In the genomic region with DNA sequence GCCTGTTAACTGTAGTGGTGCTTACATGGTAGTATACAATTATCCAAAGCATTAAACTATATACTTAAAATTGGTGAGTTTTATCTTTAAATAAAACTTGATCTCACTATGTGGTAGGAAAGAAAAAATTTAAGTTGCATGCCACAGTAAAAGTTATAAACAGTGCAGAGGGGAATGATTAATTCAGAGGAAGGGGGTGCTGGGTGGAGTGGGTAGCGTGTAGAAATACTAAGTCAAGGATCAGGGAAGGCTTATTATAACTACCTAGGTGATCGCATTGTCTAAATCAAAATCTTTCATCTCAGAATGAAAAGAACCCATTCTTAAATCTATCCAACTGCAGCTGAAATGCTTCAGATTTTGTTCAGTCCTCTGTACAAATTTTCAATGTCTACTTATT, we compare ENCODE assay signal across 20 cellular contexts.
A peak's percentile ranks its signal among the peaks of the same experiment; 100 is the strongest.
DNase-seq lines count a peak whose midpoint lies in the region; ATAC-seq, FAIRE-seq and TF ChIP-seq lines count a peak whose summit lies in the region.
"Had no signal": no experiment of that assay in that cellular context is flagged by ENCODE, and none has a peak within 500 bp of the region (broad histone marks: within the 10 kb centered on the region; RNA-seq: fewer than 3 reads in every experiment).

No MANE protein-coding gene starts in this region.

- TF ChIP-seq POLR2A in A549 (IDR thresholded peaks at IDR 0.05; ENCODE audit: low read length), result no peak

- no peak overlapping the region for H3K9ac ChIP-seq in mesenchymal stem cell (ENCODE audit: low read length)

- H3K18ac ChIP-seq in mesenchymal stem cell (ENCODE audit: low read depth in 1 of 2, low read length in 2 of 2), result no peak overlapping the region

- H2BK5ac ChIP-seq in mesenchymal stem cell (ENCODE audit: low read depth, low read length, poor library complexity, severe bottlenecking), result peak overlapping the region; percentile 44

- ATAC-seq in A549 (no peak), pancreas (no peak)
- ATAC-seq: CD8-positive, alpha-beta T cell had no signal

- H3K27ac Mint-ChIP-seq in Calu3 (ENCODE audit: unreplicated experiment) (peak overlapping the region; percentile 28), CD14-positive monocyte (no peak overlapping the region)
- H3K27ac Mint-ChIP-seq: CD4-positive, CD25-positive, alpha-beta regulatory T cell; CD8-positive, alpha-beta T cell; HFFc6 had no signal

- H2AFZ ChIP-seq in mesenchymal stem cell (ENCODE audit: low read depth, low read length), result no peak overlapping the region

- no peak overlapping the region for H2BK120ac ChIP-seq in mesenchymal stem cell (ENCODE audit: low read depth, low read length)

- TF ChIP-seq RAD21 in A549 (conservative IDR thresholded peaks at IDR 0.05 in 1 of 2, IDR thresholded peaks at IDR 0.05 in 1 of 2), result no peak

- no peak overlapping the region for H4K8ac ChIP-seq in mesenchymal stem cell (ENCODE audit: low read length)

- H3K4me2 ChIP-seq in A549 (peak overlapping the region; percentile 51), mesenchymal stem cell (ENCODE audit: low read length, poor library complexity, severe bottlenecking) (no peak overlapping the region)

- H3K4ac ChIP-seq in mesenchymal stem cell (ENCODE audit: low read depth in 1 of 2, low read length in 2 of 2), result no peak overlapping the region

- H3K27ac ChIP-seq in A549 (peak overlapping the region; percentile 37 to 42; a peak in 3 of 6 replicates), mesenchymal stem cell (ENCODE audit: low read length, poor library complexity, severe bottlenecking) (peak overlapping the region; percentile 84), left ventricle myocardium inferior (replicated peaks) (no peak overlapping the region), pancreas (no peak overlapping the region)
- H3K27ac ChIP-seq: 22Rv1 had no signal

- H3K79me1 ChIP-seq in mesenchymal stem cell (replicated peaks; ENCODE audit: low read length, poor library complexity, severe bottlenecking), result no peaks in the 10 kb centered on the region

- H3K27me3 ChIP-seq in mesenchymal stem cell (ENCODE audit: control insufficient read depth in 1 of 2, insufficient read depth in 1 of 2, low read length in 2 of 2) (no peaks in the 10 kb centered on the region), left ventricle myocardium inferior (ENCODE audit: low read depth) (no peaks in the 10 kb centered on the region), pancreas (no peaks in the 10 kb centered on the region)

- CTCF ChIA-PET in A549 (lab: Yijun Ruan, JAX), result no interaction called here
- CTCF ChIA-PET in Calu3 (lab: Charles Lee), result no interaction called here

- FAIRE-seq in A549 (lab: Jason Lieb, UNC) (no peak), pancreas (lab: Jason Lieb, UNC) (no peak)
- FAIRE-seq: GM12892, H54 had no signal

- H3K4me3 Mint-ChIP-seq in Calu3 (ENCODE audit: low read depth, unreplicated experiment) (no peak overlapping the region), CD14-positive monocyte (no peak overlapping the region)
- H3K4me3 Mint-ChIP-seq: CD4-positive, CD25-positive, alpha-beta regulatory T cell; CD8-positive, alpha-beta T cell; HFFc6 had no signal

- TF ChIP-seq CTCF in A549 (IDR thresholded peaks at IDR 0.05) (no peak), Calu3 (IDR thresholded peaks at IDR 0.05; ENCODE audit: unreplicated experiment) (no peak), CD14-positive monocyte (IDR thresholded peaks at IDR 0.05) (no peak), left ventricle myocardium inferior (IDR thresholded peaks at IDR 0.05; ENCODE audit: borderline replicate concordance) (no peak), pancreas (IDR thresholded peaks at IDR 0.05) (no peak)

- intact Hi-C loops in Calu3 (cut with micrococcal nuclease; ENCODE audit: unreplicated experiment) (loop anchor here (1.0 kb wide), 1 partner anchor 88 kb away; no protein-coding TSS in a partner anchor), CD14-positive monocyte (cut with micrococcal nuclease) (no loop called here), left ventricle myocardium inferior (cut with micrococcal nuclease) (no loop called here), pancreas (cut with DNase I) (no loop called here)

- H3K14ac ChIP-seq in mesenchymal stem cell (ENCODE audit: low read length in 2 of 2), result no peak overlapping the region

- H3K4me1 Mint-ChIP-seq in Calu3 (ENCODE audit: low read depth, unreplicated experiment) (no peaks in the 10 kb centered on the region), CD14-positive monocyte (no peaks in the 10 kb centered on the region)
- H3K4me1 Mint-ChIP-seq: CD4-positive, CD25-positive, alpha-beta regulatory T cell had no signal

- POLR2A ChIA-PET in A549 (lab: Yijun Ruan, JAX), result no interaction called here

- peaks cover 3% of the 10 kb centered on the region for H3K9me3 Mint-ChIP-seq in Calu3 (ENCODE audit: low read depth, unreplicated experiment)
- peaks cover 0 to 1% (median 0%) of the 10 kb centered on the region in 7 donors for H3K9me3 Mint-ChIP-seq in CD14-positive monocyte

- no peak overlapping the region for H2BK12ac ChIP-seq in mesenchymal stem cell (ENCODE audit: low read length in 2 of 2)

- 63% methylated on average over 2 of the region's 2 CpGs for WGBS in A549 (ENCODE audit: missing lambda C conversion rate)
- WGBS in mesenchymal stem cell, result 100% methylated on average over 1 of the region's 2 CpGs
- 81 to 90% methylated on average over 2 of the region's 2 CpGs for WGBS in pancreas, 2 donors

- no peak overlapping the region for H2AK5ac ChIP-seq in mesenchymal stem cell (ENCODE audit: low read length, severe bottlenecking)

- no TSS peak for BruUV-seq in Calu3 (replicated peaks; lab: Mats Ljungman, UMichigan)

- no peaks in the 10 kb centered on the region for H3K27me3 Mint-ChIP-seq in Calu3 (ENCODE audit: unreplicated experiment)
- H3K27me3 Mint-ChIP-seq in CD14-positive monocyte (ENCODE audit: low read depth in 3 of 3), result no peaks in the 10 kb centered on the region
- H3K27me3 Mint-ChIP-seq: CD4-positive, CD25-positive, alpha-beta regulatory T cell had no signal

- H4K91ac ChIP-seq in mesenchymal stem cell (ENCODE audit: low read length), result no peak overlapping the region

- H3K4me3 ChIP-seq in A549, result no peak overlapping the region
- no peak overlapping the region for H3K4me3 ChIP-seq in mesenchymal stem cell (ENCODE audit: insufficient read depth in 1 of 2, low read depth in 1 of 2, low read length in 2 of 2)
- no peak overlapping the region for H3K4me3 ChIP-seq in left ventricle myocardium inferior
- no peak overlapping the region for H3K4me3 ChIP-seq in pancreas
- H3K4me3 ChIP-seq: HAP-1 had no signal

- no peak overlapping the region for H3K23ac ChIP-seq in mesenchymal stem cell (ENCODE audit: low read length in 2 of 2)

- H2BK15ac ChIP-seq in mesenchymal stem cell (ENCODE audit: low read depth, poor library complexity, severe bottlenecking), result no peak overlapping the region

- no peaks in the 10 kb centered on the region for H3K36me3 Mint-ChIP-seq in Calu3 (ENCODE audit: insufficient read depth, unreplicated experiment)
- H3K36me3 Mint-ChIP-seq in CD14-positive monocyte, result no peaks in the 10 kb centered on the region
- H3K36me3 Mint-ChIP-seq: CD4-positive, CD25-positive, alpha-beta regulatory T cell; CD8-positive, alpha-beta T cell had no signal

- H3K9me3 ChIP-seq in A549, result no peaks in the 10 kb centered on the region
- H3K9me3 ChIP-seq in mesenchymal stem cell (ENCODE audit: control insufficient read depth, low read length), result no peaks in the 10 kb centered on the region
- H3K9me3 ChIP-seq in left ventricle myocardium inferior (replicated peaks), result no peaks in the 10 kb centered on the region
- H3K9me3 ChIP-seq in pancreas, result no peaks in the 10 kb centered on the region
- H3K9me3 ChIP-seq: Caco-2, HAP-1 had no signal

- H3K4me1 ChIP-seq in A549 (peaks cover 16% of the 10 kb centered on the region), mesenchymal stem cell (ENCODE audit: control insufficient read depth, insufficient read depth, low read depth, low read length) (no peaks in the 10 kb centered on the region), left ventricle myocardium inferior (no peaks in the 10 kb centered on the region), pancreas (peaks cover 0 to 5% (median 0%) of the 10 kb centered on the region in 3 donors)
- H3K4me1 ChIP-seq: HAP-1 had no signal

- H3K36me3 ChIP-seq in mesenchymal stem cell (ENCODE audit: control insufficient read depth in 1 of 2, insufficient read depth in 2 of 2, low read depth in 1 of 2, low read length in 2 of 2), result no peaks in the 10 kb centered on the region
- no peaks in the 10 kb centered on the region for H3K36me3 ChIP-seq in left ventricle myocardium inferior
- no peaks in the 10 kb centered on the region for H3K36me3 ChIP-seq in pancreas
- H3K36me3 ChIP-seq: HAP-1 had no signal

- no peak for DNase-seq in A549 (ENCODE audit: low read depth in 1 of 2, low spot score in 1 of 2)
- DNase-seq in Calu3, result no peak
- peak; percentile 64 for DNase-seq in glomerular visceral epithelial cell (ENCODE audit: extremely low spot score)
- no peak for DNase-seq in mesenchymal stem cell
- no peak for DNase-seq in CD14-positive monocyte (ENCODE audit: low spot score)
- no peak for DNase-seq in left ventricle myocardium inferior
- no peak for DNase-seq in D341Med (ENCODE audit: low spot score)
- DNase-seq in pancreas, result no peak
- DNase-seq: C1 segment of cervical spinal cord; Caco-2; CD4-positive, CD25-positive, alpha-beta regulatory T cell; CD8-positive, alpha-beta T cell; DMS153; DND-41; GOT3; HFFc6 had no signal

- no peak for TF ChIP-seq EP300 in A549 (IDR thresholded peaks at IDR 0.05)

TF ChIP-seq in A549, 52 proteins besides CTCF, POLR2A, EP300 and RAD21 (continues in another document):
- TF ChIP-seq POLR2AphosphoS2 (conservative IDR thresholded peaks at IDR 0.05; ENCODE audit: low read length) (no peak), RARB (CRISPR knock-in tag; IDR thresholded peaks at IDR 0.05) (no peak), FOSB (CRISPR knock-in tag; IDR thresholded peaks at IDR 0.05) (no peak), ZFP36 (IDR thresholded peaks at IDR 0.05; ENCODE audit: borderline replicate concordance, partially characterized antibody) (no peak), FOSL2 (IDR thresholded peaks at IDR 0.05) (no peak), FOSL2 (CRISPR knock-in tag; IDR thresholded peaks at IDR 0.05) (no peak), EHMT2 (IDR thresholded peaks at IDR 0.05; ENCODE audit: low read depth) (no peak), CHD4 (IDR thresholded peaks at IDR 0.05; ENCODE audit: borderline replicate concordance) (no peak)
- TF ChIP-seq, protein P1, sequence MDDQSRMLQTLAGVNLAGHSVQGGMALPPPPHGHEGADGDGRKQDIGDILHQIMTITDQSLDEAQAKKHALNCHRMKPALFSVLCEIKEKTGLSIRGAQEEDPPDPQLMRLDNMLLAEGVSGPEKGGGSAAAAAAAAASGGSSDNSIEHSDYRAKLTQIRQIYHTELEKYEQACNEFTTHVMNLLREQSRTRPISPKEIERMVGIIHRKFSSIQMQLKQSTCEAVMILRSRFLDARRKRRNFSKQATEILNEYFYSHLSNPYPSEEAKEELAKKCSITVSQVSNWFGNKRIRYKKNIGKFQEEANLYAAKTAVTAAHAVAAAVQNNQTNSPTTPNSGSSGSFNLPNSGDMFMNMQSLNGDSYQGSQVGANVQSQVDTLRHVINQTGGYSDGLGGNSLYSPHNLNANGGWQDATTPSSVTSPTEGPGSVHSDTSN (IDR thresholded peaks at IDR 0.05), result no peak

Comparison
In these comparisons a context has a peak if more than half of its experiments do, and no peak if none do; other contexts are left out.
1. H3K27ac ChIP-seq: peak in A549 (2 of 2) and mesenchymal stem cell (single experiment); none in left ventricle myocardium inferior (single experiment) and pancreas (0 of 4).